In the genomic region with DNA sequence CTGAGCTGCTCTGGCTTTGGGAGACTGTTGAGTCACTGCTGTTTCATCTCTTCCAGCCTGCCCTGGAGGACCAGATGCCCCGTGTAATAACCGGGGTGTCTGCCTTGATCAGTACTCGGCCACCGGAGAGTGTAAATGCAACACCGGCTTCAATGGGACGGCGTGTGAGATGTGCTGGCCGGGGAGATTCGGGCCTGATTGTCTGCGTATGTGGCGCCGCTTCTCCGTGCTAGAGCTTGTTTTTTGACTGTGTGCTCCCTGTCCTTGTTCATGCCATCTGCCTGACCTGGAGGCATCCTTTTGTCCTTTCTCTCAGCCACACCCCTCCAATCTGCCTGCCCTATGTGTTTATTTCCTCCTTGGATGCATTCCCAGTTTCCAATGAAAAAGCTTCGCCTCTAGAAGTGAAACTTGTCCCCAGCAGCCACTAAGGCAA, we compare ENCODE assay signal across 2 cellular contexts.
TF ChIP-seq lines count a peak whose summit lies in the region.

No MANE protein-coding gene starts in this region.

TF ChIP-seq in liver, 16 proteins besides CTCF, POLR2A, EP300 and RAD21 (continued from another document):
- TF ChIP-seq, protein P1, sequence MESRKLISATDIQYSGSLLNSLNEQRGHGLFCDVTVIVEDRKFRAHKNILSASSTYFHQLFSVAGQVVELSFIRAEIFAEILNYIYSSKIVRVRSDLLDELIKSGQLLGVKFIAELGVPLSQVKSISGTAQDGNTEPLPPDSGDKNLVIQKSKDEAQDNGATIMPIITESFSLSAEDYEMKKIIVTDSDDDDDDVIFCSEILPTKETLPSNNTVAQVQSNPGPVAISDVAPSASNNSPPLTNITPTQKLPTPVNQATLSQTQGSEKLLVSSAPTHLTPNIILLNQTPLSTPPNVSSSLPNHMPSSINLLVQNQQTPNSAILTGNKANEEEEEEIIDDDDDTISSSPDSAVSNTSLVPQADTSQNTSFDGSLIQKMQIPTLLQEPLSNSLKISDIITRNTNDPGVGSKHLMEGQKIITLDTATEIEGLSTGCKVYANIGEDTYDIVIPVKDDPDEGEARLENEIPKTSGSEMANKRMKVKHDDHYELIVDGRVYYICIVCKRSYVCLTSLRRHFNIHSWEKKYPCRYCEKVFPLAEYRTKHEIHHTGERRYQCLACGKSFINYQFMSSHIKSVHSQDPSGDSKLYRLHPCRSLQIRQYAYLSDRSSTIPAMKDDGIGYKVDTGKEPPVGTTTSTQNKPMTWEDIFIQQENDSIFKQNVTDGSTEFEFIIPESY (IDR thresholded peaks at IDR 0.05): no peak
- TF ChIP-seq FOXA1 (IDR thresholded peaks at IDR 0.05) (no peak), JUND (IDR thresholded peaks at IDR 0.05) (no peak), YY1 (IDR thresholded peaks at IDR 0.05) (no peak), FOXA2 (IDR thresholded peaks at IDR 0.05) (no peak), NR2F2 (IDR thresholded peaks at IDR 0.05) (peak; percentile 86), EGR1 (IDR thresholded peaks at IDR 0.05; ENCODE audit: low read depth in 2 of 2) (no peak), SP1 (IDR thresholded peaks at IDR 0.05) (peak; percentile 16), HNF4A (conservative IDR thresholded peaks at IDR 0.05) (peak in 1 of 2 donors; percentile 36), TAF1 (conservative IDR thresholded peaks at IDR 0.05) (no peak)
- TF ChIP-seq, protein P2, sequence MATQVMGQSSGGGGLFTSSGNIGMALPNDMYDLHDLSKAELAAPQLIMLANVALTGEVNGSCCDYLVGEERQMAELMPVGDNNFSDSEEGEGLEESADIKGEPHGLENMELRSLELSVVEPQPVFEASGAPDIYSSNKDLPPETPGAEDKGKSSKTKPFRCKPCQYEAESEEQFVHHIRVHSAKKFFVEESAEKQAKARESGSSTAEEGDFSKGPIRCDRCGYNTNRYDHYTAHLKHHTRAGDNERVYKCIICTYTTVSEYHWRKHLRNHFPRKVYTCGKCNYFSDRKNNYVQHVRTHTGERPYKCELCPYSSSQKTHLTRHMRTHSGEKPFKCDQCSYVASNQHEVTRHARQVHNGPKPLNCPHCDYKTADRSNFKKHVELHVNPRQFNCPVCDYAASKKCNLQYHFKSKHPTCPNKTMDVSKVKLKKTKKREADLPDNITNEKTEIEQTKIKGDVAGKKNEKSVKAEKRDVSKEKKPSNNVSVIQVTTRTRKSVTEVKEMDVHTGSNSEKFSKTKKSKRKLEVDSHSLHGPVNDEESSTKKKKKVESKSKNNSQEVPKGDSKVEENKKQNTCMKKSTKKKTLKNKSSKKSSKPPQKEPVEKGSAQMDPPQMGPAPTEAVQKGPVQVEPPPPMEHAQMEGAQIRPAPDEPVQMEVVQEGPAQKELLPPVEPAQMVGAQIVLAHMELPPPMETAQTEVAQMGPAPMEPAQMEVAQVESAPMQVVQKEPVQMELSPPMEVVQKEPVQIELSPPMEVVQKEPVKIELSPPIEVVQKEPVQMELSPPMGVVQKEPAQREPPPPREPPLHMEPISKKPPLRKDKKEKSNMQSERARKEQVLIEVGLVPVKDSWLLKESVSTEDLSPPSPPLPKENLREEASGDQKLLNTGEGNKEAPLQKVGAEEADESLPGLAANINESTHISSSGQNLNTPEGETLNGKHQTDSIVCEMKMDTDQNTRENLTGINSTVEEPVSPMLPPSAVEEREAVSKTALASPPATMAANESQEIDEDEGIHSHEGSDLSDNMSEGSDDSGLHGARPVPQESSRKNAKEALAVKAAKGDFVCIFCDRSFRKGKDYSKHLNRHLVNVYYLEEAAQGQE (IDR thresholded peaks at IDR 0.05): no peak
TF ChIP-seq in liver: peak in this region for 4.

TF ChIP-seq in HepG2, 621 proteins besides CTCF, POLR2A, EP300 and RAD21 (continued from another document):
- TF ChIP-seq, protein P3, sequence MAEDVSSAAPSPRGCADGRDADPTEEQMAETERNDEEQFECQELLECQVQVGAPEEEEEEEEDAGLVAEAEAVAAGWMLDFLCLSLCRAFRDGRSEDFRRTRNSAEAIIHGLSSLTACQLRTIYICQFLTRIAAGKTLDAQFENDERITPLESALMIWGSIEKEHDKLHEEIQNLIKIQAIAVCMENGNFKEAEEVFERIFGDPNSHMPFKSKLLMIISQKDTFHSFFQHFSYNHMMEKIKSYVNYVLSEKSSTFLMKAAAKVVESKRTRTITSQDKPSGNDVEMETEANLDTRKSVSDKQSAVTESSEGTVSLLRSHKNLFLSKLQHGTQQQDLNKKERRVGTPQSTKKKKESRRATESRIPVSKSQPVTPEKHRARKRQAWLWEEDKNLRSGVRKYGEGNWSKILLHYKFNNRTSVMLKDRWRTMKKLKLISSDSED (CRISPR knock-in tag; IDR thresholded peaks at IDR 0.05): no peak
- TF ChIP-seq, protein P4, sequence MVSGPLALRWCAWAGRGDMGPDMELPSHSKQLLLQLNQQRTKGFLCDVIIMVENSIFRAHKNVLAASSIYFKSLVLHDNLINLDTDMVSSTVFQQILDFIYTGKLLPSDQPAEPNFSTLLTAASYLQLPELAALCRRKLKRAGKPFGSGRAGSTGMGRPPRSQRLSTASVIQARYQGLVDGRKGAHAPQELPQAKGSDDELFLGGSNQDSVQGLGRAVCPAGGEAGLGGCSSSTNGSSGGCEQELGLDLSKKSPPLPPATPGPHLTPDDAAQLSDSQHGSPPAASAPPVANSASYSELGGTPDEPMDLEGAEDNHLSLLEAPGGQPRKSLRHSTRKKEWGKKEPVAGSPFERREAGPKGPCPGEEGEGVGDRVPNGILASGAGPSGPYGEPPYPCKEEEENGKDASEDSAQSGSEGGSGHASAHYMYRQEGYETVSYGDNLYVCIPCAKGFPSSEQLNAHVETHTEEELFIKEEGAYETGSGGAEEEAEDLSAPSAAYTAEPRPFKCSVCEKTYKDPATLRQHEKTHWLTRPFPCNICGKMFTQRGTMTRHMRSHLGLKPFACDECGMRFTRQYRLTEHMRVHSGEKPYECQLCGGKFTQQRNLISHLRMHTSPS (CRISPR knock-in tag; IDR thresholded peaks at IDR 0.05; ENCODE audit: low read depth): no peak
- TF ChIP-seq ZNF772 (CRISPR knock-in tag; IDR thresholded peaks at IDR 0.05): no peak
- no peak for TF ChIP-seq ZNF101 (CRISPR knock-in tag; IDR thresholded peaks at IDR 0.05; ENCODE audit: borderline replicate concordance, low read depth)
- TF ChIP-seq, protein P5, sequence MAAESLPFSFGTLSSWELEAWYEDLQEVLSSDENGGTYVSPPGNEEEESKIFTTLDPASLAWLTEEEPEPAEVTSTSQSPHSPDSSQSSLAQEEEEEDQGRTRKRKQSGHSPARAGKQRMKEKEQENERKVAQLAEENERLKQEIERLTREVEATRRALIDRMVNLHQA (CRISPR knock-in tag; IDR thresholded peaks at IDR 0.05): no peak
- TF ChIP-seq ZNF350 (CRISPR knock-in tag; IDR thresholded peaks at IDR 0.05; ENCODE audit: borderline replicate concordance, low read depth): no peak
- TF ChIP-seq, protein P6, sequence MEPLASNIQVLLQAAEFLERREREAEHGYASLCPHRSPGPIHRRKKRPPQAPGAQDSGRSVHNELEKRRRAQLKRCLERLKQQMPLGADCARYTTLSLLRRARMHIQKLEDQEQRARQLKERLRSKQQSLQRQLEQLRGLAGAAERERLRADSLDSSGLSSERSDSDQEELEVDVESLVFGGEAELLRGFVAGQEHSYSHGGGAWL (CRISPR knock-in tag; IDR thresholded peaks at IDR 0.05): no peak
- TF ChIP-seq ZNF510 (CRISPR knock-in tag; IDR thresholded peaks at IDR 0.05; ENCODE audit: low read depth): no peak
- TF ChIP-seq TCF12 (IDR thresholded peaks at IDR 0.05): no peak
- no peak for TF ChIP-seq TCF12 (CRISPR knock-in tag; IDR thresholded peaks at IDR 0.05)
- TF ChIP-seq ZBTB38 (CRISPR knock-in tag; IDR thresholded peaks at IDR 0.05): no peak
